In the genomic region with DNA sequence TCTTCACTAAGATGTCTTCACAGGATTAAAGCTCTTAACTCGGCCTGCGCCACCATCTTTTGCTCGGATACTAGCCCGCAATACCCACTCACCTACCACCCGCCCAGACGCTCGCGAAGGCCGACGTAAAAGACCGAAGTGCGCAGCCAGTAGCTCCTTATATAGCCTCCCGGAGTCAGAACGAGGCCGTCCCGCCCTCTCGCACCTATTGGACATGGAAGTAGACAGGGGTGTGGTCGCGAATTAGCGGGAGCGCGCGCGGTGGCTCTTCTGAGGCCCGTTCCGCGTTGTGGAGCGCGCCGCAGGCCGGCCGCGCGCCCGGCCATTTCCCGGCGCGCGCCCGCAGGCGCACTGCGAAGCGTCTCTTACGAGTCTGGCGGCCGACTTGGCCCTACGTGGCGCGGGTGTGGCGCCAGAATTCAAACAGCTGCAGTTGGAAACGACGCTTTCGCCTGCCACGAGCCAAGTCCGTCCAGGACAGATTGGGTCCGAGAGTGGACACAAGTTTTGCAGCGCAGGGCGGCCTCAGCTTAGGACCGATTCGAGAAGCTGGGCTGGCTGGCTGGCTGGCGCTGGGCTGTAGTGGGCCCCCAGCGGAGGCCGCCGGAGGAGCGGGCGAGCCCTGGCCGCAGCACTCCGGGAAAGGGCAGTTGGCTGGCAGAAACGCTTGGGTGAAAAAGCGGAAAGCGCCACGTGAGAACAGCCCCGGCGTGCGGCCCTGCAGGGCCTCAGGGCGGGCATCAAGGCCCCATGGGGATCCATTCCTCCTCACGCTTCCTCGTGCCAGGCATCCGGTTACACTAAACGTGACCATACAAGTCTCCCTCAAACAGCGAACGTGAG, we compare ENCODE assay signal across 1 cellular context.
TF ChIP-seq lines count a peak whose summit lies in the region.

No MANE protein-coding gene starts in this region.

TF ChIP-seq in HepG2, 621 proteins besides CTCF, POLR2A, EP300 and RAD21 (continued from another document and continues in another):
- TF ChIP-seq ZNF407 (CRISPR knock-in tag; IDR thresholded peaks at IDR 0.05; ENCODE audit: not compliant biosample characterization) (no peak), DMAP1 (CRISPR knock-in tag; IDR thresholded peaks at IDR 0.05) (peak; percentile 95; the same call in 1 of the 2 replicates), RBFOX2 (IDR thresholded peaks at IDR 0.05; ENCODE audit: low read depth, low read length) (peak; percentile 99), ZBTB3 (CRISPR knock-in tag; IDR thresholded peaks at IDR 0.05; ENCODE audit: borderline replicate concordance, low read depth) (peak; percentile 89), GLI4 (CRISPR knock-in tag; IDR thresholded peaks at IDR 0.05; ENCODE audit: borderline replicate concordance) (0 out of 2 replicates have a peak, but pooled peaks have one; percentile 59), PRPF4 (IDR thresholded peaks at IDR 0.05; ENCODE audit: low read depth, low read length, poor library complexity, severe bottlenecking) (no peak), EEA1 (CRISPR knock-in tag; IDR thresholded peaks at IDR 0.05; ENCODE audit: borderline replicate concordance) (peak; percentile 89; the same call in 1 of the 2 replicates), ZNF713 (CRISPR knock-in tag; IDR thresholded peaks at IDR 0.05) (no peak; the same call in 1 of the 2 replicates), ZSCAN20 (CRISPR knock-in tag; IDR thresholded peaks at IDR 0.05; ENCODE audit: borderline replicate concordance) (peak; percentile 88; the same call in 1 of the 2 replicates), CSRNP2 (CRISPR knock-in tag; conservative IDR thresholded peaks at IDR 0.05; ENCODE audit: low read depth) (peak; percentile 9; the same call in 1 of the 2 replicates), KLF13 (CRISPR knock-in tag; IDR thresholded peaks at IDR 0.05) (no peak; the same call in 1 of the 2 replicates), GATA4 (IDR thresholded peaks at IDR 0.05; ENCODE audit: borderline replicate concordance, low read depth) (peak; percentile 96), ZNF839 (CRISPR knock-in tag; IDR thresholded peaks at IDR 0.05; ENCODE audit: borderline replicate concordance) (peak; percentile 58), ZNF12 (CRISPR knock-in tag; IDR thresholded peaks at IDR 0.05) (no peak; the same call in 1 of the 2 replicates), ZMAT3 (CRISPR knock-in tag; conservative IDR thresholded peaks at IDR 0.05) (no peak), ELF1 (CRISPR knock-in tag; IDR thresholded peaks at IDR 0.05) (0 out of 2 replicates have a peak, but pooled peaks have one; percentile 54), ZBTB25 (CRISPR knock-in tag; IDR thresholded peaks at IDR 0.05) (peak; percentile 59)
- TF ChIP-seq, protein P1, sequence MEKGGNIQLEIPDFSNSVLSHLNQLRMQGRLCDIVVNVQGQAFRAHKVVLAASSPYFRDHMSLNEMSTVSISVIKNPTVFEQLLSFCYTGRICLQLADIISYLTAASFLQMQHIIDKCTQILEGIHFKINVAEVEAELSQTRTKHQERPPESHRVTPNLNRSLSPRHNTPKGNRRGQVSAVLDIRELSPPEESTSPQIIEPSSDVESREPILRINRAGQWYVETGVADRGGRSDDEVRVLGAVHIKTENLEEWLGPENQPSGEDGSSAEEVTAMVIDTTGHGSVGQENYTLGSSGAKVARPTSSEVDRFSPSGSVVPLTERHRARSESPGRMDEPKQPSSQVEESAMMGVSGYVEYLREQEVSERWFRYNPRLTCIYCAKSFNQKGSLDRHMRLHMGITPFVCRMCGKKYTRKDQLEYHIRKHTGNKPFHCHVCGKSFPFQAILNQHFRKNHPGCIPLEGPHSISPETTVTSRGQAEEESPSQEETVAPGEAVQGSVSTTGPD (CRISPR knock-in tag; IDR thresholded peaks at IDR 0.05) = peak; percentile 25; the same call in 1 of the 2 replicates
- TF ChIP-seq, protein P2, sequence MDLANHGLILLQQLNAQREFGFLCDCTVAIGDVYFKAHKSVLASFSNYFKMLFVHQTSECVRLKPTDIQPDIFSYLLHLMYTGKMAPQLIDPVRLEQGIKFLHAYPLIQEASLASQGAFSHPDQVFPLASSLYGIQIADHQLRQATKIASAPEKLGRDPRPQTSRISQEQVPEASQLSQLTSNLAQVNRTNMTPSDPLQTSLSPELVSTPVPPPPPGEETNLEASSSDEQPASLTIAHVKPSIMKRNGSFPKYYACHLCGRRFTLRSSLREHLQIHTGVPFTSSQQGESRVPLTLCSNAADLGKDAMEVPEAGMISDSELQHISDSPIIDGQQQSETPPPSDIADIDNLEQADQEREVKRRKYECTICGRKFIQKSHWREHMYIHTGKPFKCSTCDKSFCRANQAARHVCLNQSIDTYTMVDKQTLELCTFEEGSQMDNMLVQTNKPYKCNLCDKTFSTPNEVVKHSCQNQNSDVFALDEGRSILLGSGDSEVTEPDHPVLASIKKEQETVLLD (CRISPR knock-in tag; IDR thresholded peaks at IDR 0.05; ENCODE audit: low read depth) = peak; percentile 16; the same call in 1 of the 2 replicates
- TF ChIP-seq, protein P3, sequence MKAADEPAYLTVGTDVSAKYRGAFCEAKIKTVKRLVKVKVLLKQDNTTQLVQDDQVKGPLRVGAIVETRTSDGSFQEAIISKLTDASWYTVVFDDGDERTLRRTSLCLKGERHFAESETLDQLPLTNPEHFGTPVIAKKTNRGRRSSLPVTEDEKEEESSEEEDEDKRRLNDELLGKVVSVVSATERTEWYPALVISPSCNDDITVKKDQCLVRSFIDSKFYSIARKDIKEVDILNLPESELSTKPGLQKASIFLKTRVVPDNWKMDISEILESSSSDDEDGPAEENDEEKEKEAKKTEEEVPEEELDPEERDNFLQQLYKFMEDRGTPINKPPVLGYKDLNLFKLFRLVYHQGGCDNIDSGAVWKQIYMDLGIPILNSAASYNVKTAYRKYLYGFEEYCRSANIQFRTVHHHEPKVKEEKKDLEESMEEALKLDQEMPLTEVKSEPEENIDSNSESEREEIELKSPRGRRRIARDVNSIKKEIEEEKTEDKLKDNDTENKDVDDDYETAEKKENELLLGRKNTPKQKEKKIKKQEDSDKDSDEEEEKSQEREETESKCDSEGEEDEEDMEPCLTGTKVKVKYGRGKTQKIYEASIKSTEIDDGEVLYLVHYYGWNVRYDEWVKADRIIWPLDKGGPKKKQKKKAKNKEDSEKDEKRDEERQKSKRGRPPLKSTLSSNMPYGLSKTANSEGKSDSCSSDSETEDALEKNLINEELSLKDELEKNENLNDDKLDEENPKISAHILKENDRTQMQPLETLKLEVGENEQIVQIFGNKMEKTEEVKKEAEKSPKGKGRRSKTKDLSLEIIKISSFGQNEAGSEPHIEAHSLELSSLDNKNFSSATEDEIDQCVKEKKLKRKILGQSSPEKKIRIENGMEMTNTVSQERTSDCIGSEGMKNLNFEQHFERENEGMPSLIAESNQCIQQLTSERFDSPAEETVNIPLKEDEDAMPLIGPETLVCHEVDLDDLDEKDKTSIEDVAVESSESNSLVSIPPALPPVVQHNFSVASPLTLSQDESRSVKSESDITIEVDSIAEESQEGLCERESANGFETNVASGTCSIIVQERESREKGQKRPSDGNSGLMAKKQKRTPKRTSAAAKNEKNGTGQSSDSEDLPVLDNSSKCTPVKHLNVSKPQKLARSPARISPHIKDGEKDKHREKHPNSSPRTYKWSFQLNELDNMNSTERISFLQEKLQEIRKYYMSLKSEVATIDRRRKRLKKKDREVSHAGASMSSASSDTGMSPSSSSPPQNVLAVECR (CRISPR knock-in tag; IDR thresholded peaks at IDR 0.05; ENCODE audit: borderline replicate concordance) = peak; percentile 99
- TF ChIP-seq, protein P4, sequence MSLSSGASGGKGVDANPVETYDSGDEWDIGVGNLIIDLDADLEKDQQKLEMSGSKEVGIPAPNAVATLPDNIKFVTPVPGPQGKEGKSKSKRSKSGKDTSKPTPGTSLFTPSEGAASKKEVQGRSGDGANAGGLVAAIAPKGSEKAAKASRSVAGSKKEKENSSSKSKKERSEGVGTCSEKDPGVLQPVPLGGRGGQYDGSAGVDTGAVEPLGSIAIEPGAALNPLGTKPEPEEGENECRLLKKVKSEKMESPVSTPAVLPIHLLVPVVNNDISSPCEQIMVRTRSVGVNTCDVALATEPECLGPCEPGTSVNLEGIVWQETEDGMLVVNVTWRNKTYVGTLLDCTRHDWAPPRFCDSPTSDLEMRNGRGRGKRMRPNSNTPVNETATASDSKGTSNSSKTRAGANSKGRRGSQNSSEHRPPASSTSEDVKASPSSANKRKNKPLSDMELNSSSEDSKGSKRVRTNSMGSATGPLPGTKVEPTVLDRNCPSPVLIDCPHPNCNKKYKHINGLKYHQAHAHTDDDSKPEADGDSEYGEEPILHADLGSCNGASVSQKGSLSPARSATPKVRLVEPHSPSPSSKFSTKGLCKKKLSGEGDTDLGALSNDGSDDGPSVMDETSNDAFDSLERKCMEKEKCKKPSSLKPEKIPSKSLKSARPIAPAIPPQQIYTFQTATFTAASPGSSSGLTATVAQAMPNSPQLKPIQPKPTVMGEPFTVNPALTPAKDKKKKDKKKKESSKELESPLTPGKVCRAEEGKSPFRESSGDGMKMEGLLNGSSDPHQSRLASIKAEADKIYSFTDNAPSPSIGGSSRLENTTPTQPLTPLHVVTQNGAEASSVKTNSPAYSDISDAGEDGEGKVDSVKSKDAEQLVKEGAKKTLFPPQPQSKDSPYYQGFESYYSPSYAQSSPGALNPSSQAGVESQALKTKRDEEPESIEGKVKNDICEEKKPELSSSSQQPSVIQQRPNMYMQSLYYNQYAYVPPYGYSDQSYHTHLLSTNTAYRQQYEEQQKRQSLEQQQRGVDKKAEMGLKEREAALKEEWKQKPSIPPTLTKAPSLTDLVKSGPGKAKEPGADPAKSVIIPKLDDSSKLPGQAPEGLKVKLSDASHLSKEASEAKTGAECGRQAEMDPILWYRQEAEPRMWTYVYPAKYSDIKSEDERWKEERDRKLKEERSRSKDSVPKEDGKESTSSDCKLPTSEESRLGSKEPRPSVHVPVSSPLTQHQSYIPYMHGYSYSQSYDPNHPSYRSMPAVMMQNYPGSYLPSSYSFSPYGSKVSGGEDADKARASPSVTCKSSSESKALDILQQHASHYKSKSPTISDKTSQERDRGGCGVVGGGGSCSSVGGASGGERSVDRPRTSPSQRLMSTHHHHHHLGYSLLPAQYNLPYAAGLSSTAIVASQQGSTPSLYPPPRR (CRISPR knock-in tag; IDR thresholded peaks at IDR 0.05; ENCODE audit: borderline replicate concordance) = peak; percentile 78
